18 cellular contexts compared by ENCODE assay signal in the genomic region with DNA sequence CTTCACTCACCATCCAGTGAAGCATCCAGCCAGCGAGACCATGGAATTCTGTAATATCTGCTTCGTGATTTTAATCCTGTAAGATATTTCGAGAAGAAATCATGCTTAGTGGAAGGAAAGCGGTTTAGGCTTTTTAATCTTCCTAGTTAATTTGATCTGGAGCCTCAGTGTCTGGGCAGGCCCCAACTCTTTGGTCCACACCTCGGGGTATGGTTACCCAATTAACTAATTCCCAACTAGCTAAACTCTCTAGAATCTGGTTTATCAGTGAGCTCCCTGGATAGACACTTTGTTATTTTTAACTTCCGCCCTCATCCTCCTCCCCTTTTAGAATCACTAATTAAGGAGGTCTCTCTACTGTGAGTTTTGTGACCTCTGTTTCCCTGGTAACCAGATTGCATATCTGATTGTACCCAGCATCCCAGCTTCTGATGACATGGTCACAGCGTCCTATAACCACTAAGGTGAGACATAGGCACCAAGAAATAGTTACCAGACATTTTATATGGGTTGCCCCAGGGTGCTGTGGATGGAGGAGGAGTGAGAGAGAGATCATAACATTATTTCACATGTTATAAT.
"Had no signal": no experiment of that assay in that cellular context is flagged by ENCODE, and none has a peak within 500 bp of the region (broad histone marks: within the 10 kb centered on the region; RNA-seq: fewer than 3 reads in every experiment).

No MANE protein-coding gene starts in this region.

- H3K4me3 ChIP-seq: dorsolateral prefrontal cortex, right lobe of liver, stomach, testis, upper lobe of left lung had no signal

- H3K27ac ChIP-seq: dorsolateral prefrontal cortex, foreskin keratinocyte, right lobe of liver, stomach, testis, upper lobe of left lung, VCaP had no signal

- DNase-seq: activated CD4-positive, alpha-beta T cell treated with anti-CD3 and anti-CD28 coated beads for 36 hours; activated CD4-positive, alpha-beta T cell treated with anti-CD3 and anti-CD28 coated beads, Interleukin-2, amount 50 U/mL, for 48 hours; central memory CD4-positive, alpha-beta T cell; dorsolateral prefrontal cortex; foreskin keratinocyte; hypothalamus; islet precursor cell; left colon; right lobe of liver; small intestine; stimulated activated CD4-positive, alpha-beta T cell treated with anti-CD3 and anti-CD28 coated beads, Interleukin-15, amount 100 ng/mL, for 24 hours; stimulated activated CD4-positive, alpha-beta T cell treated with anti-CD3 and anti-CD28 coated beads, Interleukin-4, amount 100 ng/mL, for 1 hour; stomach; T-helper 2 cell; testis; upper lobe of left lung had no signal

- ATAC-seq: activated CD4-positive, alpha-beta T cell treated with anti-CD3 and anti-CD28 coated beads for 36 hours; foreskin keratinocyte; left colon; stimulated activated effector memory CD8-positive, alpha-beta T cell treated with anti-CD3 and anti-CD28 coated beads, Interleukin-12 subunit alpha, Interleukin-12 subunit beta, amount 100 ng/mL, for 72 hours had no signal

- H3K27me3 ChIP-seq: dorsolateral prefrontal cortex, foreskin keratinocyte, right lobe of liver, stomach, testis, upper lobe of left lung had no signal

- H3K4me1 ChIP-seq: foreskin keratinocyte, stomach, testis had no signal

- H3K36me3 ChIP-seq: right lobe of liver, stomach, upper lobe of left lung had no signal

- H3K9me3 ChIP-seq: right lobe of liver, stomach, testis, upper lobe of left lung had no signal
